Comparison of ENCODE assay signal across 20 cellular contexts in the genomic region with DNA sequence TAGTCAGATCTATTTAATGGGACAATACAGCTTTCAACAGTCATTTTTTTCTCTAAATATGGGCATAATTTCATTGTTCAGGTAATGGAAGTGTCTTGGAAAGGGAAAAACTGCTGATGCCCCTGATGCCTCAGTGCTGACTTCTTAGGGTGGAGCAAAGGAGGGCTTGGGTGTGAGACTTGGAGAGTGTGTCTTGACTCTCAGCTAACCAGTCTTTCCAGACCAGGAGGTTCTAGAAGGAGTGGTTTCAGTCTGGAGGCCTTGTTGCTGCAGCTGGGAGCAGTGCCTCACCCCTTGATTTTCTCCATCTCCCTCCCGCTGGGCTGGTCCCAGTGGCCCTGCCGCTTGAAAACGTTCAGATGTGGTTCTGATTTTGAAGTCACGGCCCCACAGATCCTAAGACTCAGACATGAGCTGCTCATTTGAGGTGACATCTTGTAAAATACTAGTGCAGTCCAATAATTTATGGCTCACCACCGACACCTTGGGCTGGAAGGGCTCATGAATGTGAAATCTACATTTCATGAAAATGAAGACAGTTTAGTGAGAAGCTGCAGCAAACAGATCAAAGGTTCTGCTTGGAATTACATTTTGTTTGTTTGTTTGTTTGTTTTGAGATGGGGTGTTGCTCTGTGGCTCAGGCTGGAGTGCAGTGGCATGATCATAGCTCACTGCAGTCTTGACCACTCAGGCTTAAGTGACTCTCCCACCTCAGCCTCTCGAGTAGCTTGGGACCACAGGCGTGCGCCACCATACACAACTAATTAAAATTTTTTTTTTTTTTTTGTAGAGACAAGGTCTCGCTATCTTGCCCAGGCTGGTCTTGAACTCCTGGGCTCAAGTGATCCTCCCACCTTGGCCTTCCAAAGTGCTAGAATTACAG. TPM values are rescaled to one million over a fixed set of nuclear protein-coding genes. Genes with fewer than 3 reads are reported as not detected.
DNase-seq lines count a peak whose midpoint lies in the region; ATAC-seq, FAIRE-seq and TF ChIP-seq lines count a peak whose summit lies in the region.
"Had no signal": no experiment of that assay in that cellular context is flagged by ENCODE, and none has a peak within 500 bp of the region (broad histone marks: within the 10 kb centered on the region; RNA-seq: fewer than 3 reads in every experiment).

No MANE protein-coding gene starts in this region.

- DNase-seq in HT-29 (ENCODE audit: low spot score): peak; percentile 50
- no peak for DNase-seq in K562 (ENCODE audit: extremely low read depth in 1 of 4, low spot score in 3 of 4)
- DNase-seq in hepatocyte (ENCODE audit: low spot score): no peak
- peak; percentile 63 for DNase-seq in small intestine
- DNase-seq in COLO668 (lab: John Stamatoyannopoulos, UW; ENCODE audit: unreplicated experiment): no peak
- no peak for DNase-seq in mucosa of gallbladder (ENCODE audit: low spot score)
- DNase-seq: activated naive CD8-positive, alpha-beta T cell treated with anti-CD3 and anti-CD28 coated beads, Interleukin-2, amount 50 U/mL, for 24 hours; CD8-positive, alpha-beta memory T cell; HCEC 1CT; hippocampal formation; islet precursor cell; Kasumi-1; midbrain; NCI-H1436 treated with DMSO at 0.1 percent for 48 hours; NCI-H2171 treated with DMSO at 0.1 percent for 48 hours; stimulated activated naive CD4-positive, alpha-beta T cell; upper lobe of right lung had no signal

- TF ChIP-seq CTCF in K562 (IDR thresholded peaks at IDR 0.05 in 2 of 3, conservative IDR thresholded peaks at IDR 0.05 in 1 of 3; ENCODE audit: insufficient read depth in 2 of 3, low read depth in 1 of 3, low read length in 3 of 3) (no peak), hepatocyte (IDR thresholded peaks at IDR 0.05; ENCODE audit: poor library complexity) (no peak)

- TF ChIP-seq POLR2A in K562 (conservative IDR thresholded peaks at IDR 0.05): no peak

- no peaks in the 10 kb centered on the region for H3K9me1 ChIP-seq in K562 (ENCODE audit: control insufficient read depth, insufficient read depth, low read length)

- POLR2A ChIA-PET in K562 (lab: Yijun Ruan, JAX): interaction anchor here (0.6 to 2.5 kb wide), 3 partner anchors 14 to 782 kb away, joined by 3 to 8 read pairs (median 3); no protein-coding TSS in a partner anchor

- TF ChIP-seq EP300 in K562 (IDR thresholded peaks at IDR 0.05; ENCODE audit: low read length): no peak

- CTCF ChIA-PET in K562 (lab: Yijun Ruan, JAX; ENCODE audit: low intra/inter-chr PET ratio): no interaction called here

- WGBS in K562 (ENCODE audit: insufficient coverage, low coverage, missing lambda C conversion rate): 3% methylated on average over 9 of the region's 9 CpGs
- WGBS in hepatocyte (ENCODE audit: low lambda C conversion rate, missing lambda C conversion rate): 80% methylated on average over 9 of the region's 9 CpGs
- 45 to 73% (median 57%) methylated on average over 9 of the region's 9 CpGs for WGBS in small intestine, 3 donors

- H3K9me3 ChIP-seq in K562 (replicated peaks; ENCODE audit: control insufficient read depth, insufficient read depth, low read depth, low read length) (no peaks in the 10 kb centered on the region), hepatocyte (ENCODE audit: low read depth) (no peaks in the 10 kb centered on the region), small intestine (ENCODE audit: control insufficient read depth, low read depth) (no peaks in the 10 kb centered on the region)
- H3K9me3 ChIP-seq: neutrophil, upper lobe of right lung had no signal

- no peaks in the 10 kb centered on the region for H3K9me2 ChIP-seq in hepatocyte (replicated peaks; ENCODE audit: insufficient read depth)

- H3K9ac ChIP-seq in K562 (ENCODE audit: insufficient read depth in 1 of 2, low read depth in 2 of 2, low read length in 2 of 2): no peak overlapping the region

- H3K4me2 ChIP-seq in K562 (ENCODE audit: insufficient read depth, low read length): no peak overlapping the region
- H3K4me2 ChIP-seq in hepatocyte: peak overlapping the region; percentile 75

- FAIRE-seq in K562 (lab: Jason Lieb, UNC) (peak; percentile 70), small intestine (lab: Jason Lieb, UNC) (no peak)

- TF ChIP-seq RAD21 in K562 (CRISPR knock-in tag; conservative IDR thresholded peaks at IDR 0.05 in 1 of 2, IDR thresholded peaks at IDR 0.05 in 1 of 2): no peak

- H3K27ac ChIP-seq in K562 (ENCODE audit: extremely low read depth, low read depth, low read length) (no peak overlapping the region), hepatocyte (peak overlapping the region; percentile 98), small intestine (ENCODE audit: low read depth in 1 of 2, low read length in 1 of 2) (peak overlapping the region; percentile 29 to 94)
- H3K27ac ChIP-seq: neutrophil, upper lobe of right lung had no signal

- H3K79me2 ChIP-seq in K562 (ENCODE audit: control insufficient read depth, insufficient read depth, low read length) (no peaks in the 10 kb centered on the region), hepatocyte (peaks cover 84% of the 10 kb centered on the region)

- ATAC-seq in K562 (no peak), GM18498 (IDR thresholded peaks at IDR 0.05; ENCODE audit: unreplicated experiment) (no peak)
- ATAC-seq: activated naive CD8-positive, alpha-beta T cell treated with anti-CD3 and anti-CD28 coated beads, Interleukin-2, amount 50 U/mL, for 24 hours; Panc1; upper lobe of right lung had no signal

- H3K27me3 ChIP-seq in K562 (ENCODE audit: control insufficient read depth in 2 of 2, insufficient read depth in 2 of 2, low read length in 2 of 2) (peaks cover 65 to 66% of the 10 kb centered on the region in 2 experiments), hepatocyte (no peaks in the 10 kb centered on the region), small intestine (ENCODE audit: control insufficient read depth in 2 of 2, insufficient read depth in 2 of 2, low read length in 2 of 2) (no peaks in the 10 kb centered on the region)

- H4K20me1 ChIP-seq in K562 (replicated peaks; ENCODE audit: control insufficient read depth, insufficient read depth, low read length) (no peaks in the 10 kb centered on the region; the same call in 1 of the 2 replicates), hepatocyte (ENCODE audit: insufficient read depth, poor library complexity, severe bottlenecking) (no peaks in the 10 kb centered on the region)

- H3K4me3 ChIP-seq in K562: no peak overlapping the region
- no peak overlapping the region for H3K4me3 ChIP-seq in hepatocyte
- peak overlapping the region in 1 of 2 donors; percentile 8 for H3K4me3 ChIP-seq in small intestine (ENCODE audit: low read depth in 1 of 2, low read length in 2 of 2)
- H3K4me3 ChIP-seq: upper lobe of right lung had no signal

- no TSS peak for BruUV-seq in K562 (replicated peaks; lab: Mats Ljungman, UMichigan)

- no peaks in the 10 kb centered on the region for H3K36me3 ChIP-seq in K562 (ENCODE audit: control insufficient read depth, insufficient read depth, low read length)
- no peaks in the 10 kb centered on the region for H3K36me3 ChIP-seq in hepatocyte (replicated peaks; ENCODE audit: insufficient read depth, low read depth)
- no peaks in the 10 kb centered on the region for H3K36me3 ChIP-seq in small intestine (ENCODE audit: control insufficient read depth in 2 of 2, insufficient read depth in 2 of 2, low read length in 2 of 2)
- H3K36me3 ChIP-seq: neutrophil, upper lobe of right lung had no signal

- H2AFZ ChIP-seq in K562 (ENCODE audit: low read depth, low read length): no peak overlapping the region
- no peak overlapping the region for H2AFZ ChIP-seq in hepatocyte

- H3K4me1 ChIP-seq in K562 (replicated peaks in 1 of 2; ENCODE audit: control insufficient read depth in 2 of 2, insufficient read depth in 2 of 2, low read length in 2 of 2) (peaks cover 0 to 10% of the 10 kb centered on the region in 2 experiments; a peak in 2 of 5 replicates), hepatocyte (ENCODE audit: insufficient read depth) (peaks cover 37% of the 10 kb centered on the region), small intestine (ENCODE audit: control insufficient read depth in 2 of 2, insufficient read depth in 1 of 2, low read depth in 1 of 2, low read length in 1 of 2) (peaks cover 0 to 3% of the 10 kb centered on the region in 2 donors)

- in situ Hi-C loops in K562 (cut with MboI): no loop called here

- intact Hi-C loops in K562 (cut with micrococcal nuclease): no loop called here

RNA-seq across cellular contexts. Expression of a gene that starts 5.6 kb away (rescaled TPM):
- 28.0 and 29.7 TPM in 2 replicates for total RNA-seq in HT-29 (2014; rRNA removed; shearing (Covaris generic))
- 0.07 and 0.09 TPM in 2 replicates for total RNA-seq in K562 (2011; cell fraction: chromatin; rRNA removed; ENCODE audit: low replicate concordance)
- under 0.01 and 0.13 TPM in 2 replicates for total RNA-seq in K562 (2011; cell fraction: nucleolus; rRNA removed)
- total RNA-seq in K562 (2011; cell fraction: nucleoplasm; rRNA removed): not detected in 2 replicates
- under 0.01 and 0.04 TPM in 2 replicates for total RNA-seq in K562 (2014; rRNA removed)
- 0.04 and 0.06 TPM in 2 replicates for total RNA-seq in K562 (2014; rRNA removed; fragmentation: Illumina TruSeq; extraction: Trizol)
- under 0.01 TPM in 1 of 2 replicates, not detected in the other for total RNA-seq in K562 (2015; rRNA removed; fragmentation: Illumina TruSeq; extraction: Trizol)
- 0.24 and 0.27 TPM in 2 replicates for total RNA-seq in K562 (2021)
- polyA plus RNA-seq in K562 (2011; rRNA removed): 0.03 TPM in 1 of 2 replicates, not detected in the other
- 0.01 TPM in 1 of 2 replicates, not detected in the other for polyA plus RNA-seq in K562 (2011; cell fraction: cytosol; rRNA removed)
- polyA plus RNA-seq in K562 (2011; cell fraction: nucleus; rRNA removed): 0.01 and 0.04 TPM in 2 replicates
- polyA plus RNA-seq in K562 (2012): 0.01 and 0.04 TPM in 2 replicates
- polyA plus RNA-seq in K562 (2014; fragmentation: Illumina TruSeq; extraction: Trizol): 0.03 and 0.04 TPM in 2 replicates
- under 1 TPM in 1 of 2 experiments, not detected in 1; 0.01 TPM for polyA plus RNA-seq in K562 (2014; fragmentation: Nextera tagmentation; extraction: Ambion mirVana)
- polyA plus RNA-seq in K562 (2014; rRNA removed): 0.01 TPM in 1 of 2 replicates, not detected in the other
- 0.03 and 0.04 TPM in 2 replicates for polyA minus RNA-seq in K562 (2011; rRNA and poly(A)+ RNA removed)
- polyA minus RNA-seq in K562 (2011; cell fraction: cytosol; rRNA and poly(A)+ RNA removed): 1.4 TPM in 1 of 2 replicates, not detected in the other
- polyA minus RNA-seq in K562 (2011; cell fraction: nucleus; rRNA and poly(A)+ RNA removed): under 0.01 and 0.13 TPM in 2 replicates
- 123 and 156 TPM in 2 replicates for total RNA-seq in hepatocyte
- polyA plus RNA-seq in hepatocyte: 73.7 and 78.1 TPM in 2 replicates
- 10 to 100 TPM; 40.0 to 83.4 (median 72.7) TPM for polyA plus RNA-seq in small intestine
- total RNA-seq in mucosa of gallbladder: 79.1 TPM

RNA-seq across cellular contexts. Expression of a gene that starts 42.9 kb away (rescaled TPM):
- 7.6 and 9.3 TPM in 2 replicates for total RNA-seq in HT-29 (2014; rRNA removed; shearing (Covaris generic))
- total RNA-seq in K562 (2011; cell fraction: chromatin; rRNA removed; ENCODE audit: low replicate concordance): 15.6 and 54.4 TPM in 2 replicates
- total RNA-seq in K562 (2011; cell fraction: nucleolus; rRNA removed): 8.3 and 10.7 TPM in 2 replicates
- total RNA-seq in K562 (2011; cell fraction: nucleoplasm; rRNA removed): 27.1 and 58.2 TPM in 2 replicates
- total RNA-seq in K562 (2014; rRNA removed) (17.1 and 17.7 TPM in 2 replicates), K562 (2014; rRNA removed; fragmentation: Illumina TruSeq; extraction: Trizol) (32.9 and 35.7 TPM in 2 replicates), K562 (2015; rRNA removed; fragmentation: Illumina TruSeq; extraction: Trizol) (26.9 and 31.1 TPM in 2 replicates), K562 (2021) (18.6 and 21.2 TPM in 2 replicates), hepatocyte (14.6 and 15.3 TPM in 2 replicates), mucosa of gallbladder (14.4 TPM)
- polyA plus RNA-seq in K562 (2011; rRNA removed) (22.3 and 22.8 TPM in 2 replicates), K562 (2014; fragmentation: Illumina TruSeq; extraction: Trizol) (20.6 and 28.1 TPM in 2 replicates), K562 (2014; fragmentation: Nextera tagmentation; extraction: Ambion mirVana) (1 to 10 TPM; 6.2 to 8.7 TPM), K562 (2014; rRNA removed) (18.6 and 19.2 TPM in 2 replicates), hepatocyte (4.0 and 7.6 TPM in 2 replicates), small intestine (1 to 10 TPM; 7.3 to 9.4 (median 7.4) TPM)
- 3.9 and 11.2 TPM in 2 replicates for polyA plus RNA-seq in K562 (2011; cell fraction: cytosol; rRNA removed)
- polyA plus RNA-seq in K562 (2011; cell fraction: nucleus; rRNA removed): 18.1 TPM in 2 replicates
- polyA plus RNA-seq in K562 (2012): 18.1 and 19.1 TPM in 2 replicates
- 22.4 and 26.7 TPM in 2 replicates for polyA minus RNA-seq in K562 (2011; rRNA and poly(A)+ RNA removed)
- polyA minus RNA-seq in K562 (2011; cell fraction: cytosol; rRNA and poly(A)+ RNA removed): 4.6 and 6.0 TPM in 2 replicates
- polyA minus RNA-seq in K562 (2011; cell fraction: nucleus; rRNA and poly(A)+ RNA removed): 17.8 and 30.8 TPM in 2 replicates

Comparison
In these comparisons a context has a peak if more than half of its experiments do, and no peak if none do; other contexts are left out.
1. DNase-seq: peak in HT-29 (single experiment) and small intestine (single experiment); none in K562 (0 of 4), hepatocyte (single experiment), COLO668 (single experiment) and mucosa of gallbladder (single experiment).
2. RNA of a gene that starts 5.6 kb away (total RNA-seq): 123 to 156 TPM in hepatocyte, 79.1 TPM in mucosa of gallbladder (single experiment) and 28.0 to 29.7 TPM in HT-29; under 0.01 to 0.27 TPM in K562; every median in the first group is over 10 times any median in the second.